1 cellular context compared by ENCODE assay signal in genomic region chr6:27250955-27251671, GRCh38.
A peak's percentile ranks its signal among the peaks of the same experiment; 100 is the strongest.
TF ChIP-seq lines count a peak whose summit lies in the region.

No MANE protein-coding gene starts in this region.

TF ChIP-seq in K562, 482 proteins besides CTCF, POLR2A, EP300 and RAD21 (continued from another document):
- TF ChIP-seq, protein P1, sequence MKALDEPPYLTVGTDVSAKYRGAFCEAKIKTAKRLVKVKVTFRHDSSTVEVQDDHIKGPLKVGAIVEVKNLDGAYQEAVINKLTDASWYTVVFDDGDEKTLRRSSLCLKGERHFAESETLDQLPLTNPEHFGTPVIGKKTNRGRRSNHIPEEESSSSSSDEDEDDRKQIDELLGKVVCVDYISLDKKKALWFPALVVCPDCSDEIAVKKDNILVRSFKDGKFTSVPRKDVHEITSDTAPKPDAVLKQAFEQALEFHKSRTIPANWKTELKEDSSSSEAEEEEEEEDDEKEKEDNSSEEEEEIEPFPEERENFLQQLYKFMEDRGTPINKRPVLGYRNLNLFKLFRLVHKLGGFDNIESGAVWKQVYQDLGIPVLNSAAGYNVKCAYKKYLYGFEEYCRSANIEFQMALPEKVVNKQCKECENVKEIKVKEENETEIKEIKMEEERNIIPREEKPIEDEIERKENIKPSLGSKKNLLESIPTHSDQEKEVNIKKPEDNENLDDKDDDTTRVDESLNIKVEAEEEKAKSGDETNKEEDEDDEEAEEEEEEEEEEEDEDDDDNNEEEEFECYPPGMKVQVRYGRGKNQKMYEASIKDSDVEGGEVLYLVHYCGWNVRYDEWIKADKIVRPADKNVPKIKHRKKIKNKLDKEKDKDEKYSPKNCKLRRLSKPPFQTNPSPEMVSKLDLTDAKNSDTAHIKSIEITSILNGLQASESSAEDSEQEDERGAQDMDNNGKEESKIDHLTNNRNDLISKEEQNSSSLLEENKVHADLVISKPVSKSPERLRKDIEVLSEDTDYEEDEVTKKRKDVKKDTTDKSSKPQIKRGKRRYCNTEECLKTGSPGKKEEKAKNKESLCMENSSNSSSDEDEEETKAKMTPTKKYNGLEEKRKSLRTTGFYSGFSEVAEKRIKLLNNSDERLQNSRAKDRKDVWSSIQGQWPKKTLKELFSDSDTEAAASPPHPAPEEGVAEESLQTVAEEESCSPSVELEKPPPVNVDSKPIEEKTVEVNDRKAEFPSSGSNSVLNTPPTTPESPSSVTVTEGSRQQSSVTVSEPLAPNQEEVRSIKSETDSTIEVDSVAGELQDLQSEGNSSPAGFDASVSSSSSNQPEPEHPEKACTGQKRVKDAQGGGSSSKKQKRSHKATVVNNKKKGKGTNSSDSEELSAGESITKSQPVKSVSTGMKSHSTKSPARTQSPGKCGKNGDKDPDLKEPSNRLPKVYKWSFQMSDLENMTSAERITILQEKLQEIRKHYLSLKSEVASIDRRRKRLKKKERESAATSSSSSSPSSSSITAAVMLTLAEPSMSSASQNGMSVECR (CRISPR knock-in tag; IDR thresholded peaks at IDR 0.05) = peak; percentile 61; the same call in 1 of the 2 replicates
- TF ChIP-seq VEZF1 (CRISPR knock-in tag; IDR thresholded peaks at IDR 0.05) (peak; percentile 89), PHF8 (IDR thresholded peaks at IDR 0.05; ENCODE audit: borderline replicate concordance, low read length) (peak; percentile 76), THRAP3 (IDR thresholded peaks at IDR 0.05; ENCODE audit: borderline replicate concordance) (no peak), ZNF140 (CRISPR knock-in tag; IDR thresholded peaks at IDR 0.05) (no peak), POLR2G (IDR thresholded peaks at IDR 0.05; ENCODE audit: low read depth, low read length) (peak; percentile 85), CHD4 (IDR thresholded peaks at IDR 0.05; ENCODE audit: insufficient read depth, insufficient replicate concordance, low read depth, low read length, poor library complexity, severe bottlenecking) (no peak), TGIF2 (CRISPR knock-in tag; IDR thresholded peaks at IDR 0.05) (no peak), SIRT6 (IDR thresholded peaks at IDR 0.05; ENCODE audit: low read depth, low read length) (no peak), EGR1 (conservative IDR thresholded peaks at IDR 0.05) (peak; percentile 52; the same call in 1 of the 2 replicates), SIX5 (IDR thresholded peaks at IDR 0.05; ENCODE audit: borderline replicate concordance in 1 of 2, insufficient read depth in 1 of 2, low read depth in 1 of 2, low read length in 2 of 2) (no peak), ZNF76 (CRISPR knock-in tag; IDR thresholded peaks at IDR 0.05; ENCODE audit: borderline replicate concordance) (no peak), PML (IDR thresholded peaks at IDR 0.05; ENCODE audit: low read length) (peak; percentile 60; the same call in 1 of the 2 replicates), MAZ (CRISPR knock-in tag; conservative IDR thresholded peaks at IDR 0.05 in 1 of 2, IDR thresholded peaks at IDR 0.05 in 1 of 2) (peak; percentile 11 to 74), KDM1A (IDR thresholded peaks at IDR 0.05) (peak in 1 of 2 experiments; percentile 41; a peak in 2 of 4 replicates), ZZZ3 (IDR thresholded peaks at IDR 0.05) (no peak), ZNF780A (CRISPR knock-in tag; IDR thresholded peaks at IDR 0.05) (no peak), ZSCAN29 (IDR thresholded peaks at IDR 0.05) (no peak), PRDM10 (IDR thresholded peaks at IDR 0.05; ENCODE audit: partially characterized antibody) (no peak), SMARCB1 (IDR thresholded peaks at IDR 0.05; ENCODE audit: insufficient read length, low read depth) (no peak), CHCHD3 (CRISPR knock-in tag; IDR thresholded peaks at IDR 0.05) (no peak), FOXJ2 (tag; IDR thresholded peaks at IDR 0.05) (no peak), PTBP1 (IDR thresholded peaks at IDR 0.05; ENCODE audit: low read depth, low read length) (no peak), EP400 (IDR thresholded peaks at IDR 0.05) (peak; percentile 96), DDX20 (tag; IDR thresholded peaks at IDR 0.05; ENCODE audit: low read depth) (no peak), ZNF232 (CRISPR knock-in tag; IDR thresholded peaks at IDR 0.05) (peak; percentile 74), MTA3 (IDR thresholded peaks at IDR 0.05; ENCODE audit: borderline replicate concordance) (peak; percentile 13; the same call in 1 of the 2 replicates), ZNF431 (CRISPR knock-in tag; IDR thresholded peaks at IDR 0.05) (no peak), HDAC2 (IDR thresholded peaks at IDR 0.05) (peak; percentile 88), DNMT1 (IDR thresholded peaks at IDR 0.05) (peak; percentile 67; the same call in 1 of the 2 replicates), EHMT2 (IDR thresholded peaks at IDR 0.05) (no peak), U2AF2 (optimal IDR thresholded peaks at IDR 0.05; ENCODE audit: low read depth, low read length) (no peak), MCM7 (IDR thresholded peaks at IDR 0.05) (no peak), IRF2 (CRISPR knock-in tag; IDR thresholded peaks at IDR 0.05) (no peak), ZNF384 (IDR thresholded peaks at IDR 0.05; ENCODE audit: low read depth, low read length) (no peak), SMAD1 (IDR thresholded peaks at IDR 0.05; ENCODE audit: low read depth, low read length, partially characterized antibody) (no peak)
- TF ChIP-seq, protein P2, sequence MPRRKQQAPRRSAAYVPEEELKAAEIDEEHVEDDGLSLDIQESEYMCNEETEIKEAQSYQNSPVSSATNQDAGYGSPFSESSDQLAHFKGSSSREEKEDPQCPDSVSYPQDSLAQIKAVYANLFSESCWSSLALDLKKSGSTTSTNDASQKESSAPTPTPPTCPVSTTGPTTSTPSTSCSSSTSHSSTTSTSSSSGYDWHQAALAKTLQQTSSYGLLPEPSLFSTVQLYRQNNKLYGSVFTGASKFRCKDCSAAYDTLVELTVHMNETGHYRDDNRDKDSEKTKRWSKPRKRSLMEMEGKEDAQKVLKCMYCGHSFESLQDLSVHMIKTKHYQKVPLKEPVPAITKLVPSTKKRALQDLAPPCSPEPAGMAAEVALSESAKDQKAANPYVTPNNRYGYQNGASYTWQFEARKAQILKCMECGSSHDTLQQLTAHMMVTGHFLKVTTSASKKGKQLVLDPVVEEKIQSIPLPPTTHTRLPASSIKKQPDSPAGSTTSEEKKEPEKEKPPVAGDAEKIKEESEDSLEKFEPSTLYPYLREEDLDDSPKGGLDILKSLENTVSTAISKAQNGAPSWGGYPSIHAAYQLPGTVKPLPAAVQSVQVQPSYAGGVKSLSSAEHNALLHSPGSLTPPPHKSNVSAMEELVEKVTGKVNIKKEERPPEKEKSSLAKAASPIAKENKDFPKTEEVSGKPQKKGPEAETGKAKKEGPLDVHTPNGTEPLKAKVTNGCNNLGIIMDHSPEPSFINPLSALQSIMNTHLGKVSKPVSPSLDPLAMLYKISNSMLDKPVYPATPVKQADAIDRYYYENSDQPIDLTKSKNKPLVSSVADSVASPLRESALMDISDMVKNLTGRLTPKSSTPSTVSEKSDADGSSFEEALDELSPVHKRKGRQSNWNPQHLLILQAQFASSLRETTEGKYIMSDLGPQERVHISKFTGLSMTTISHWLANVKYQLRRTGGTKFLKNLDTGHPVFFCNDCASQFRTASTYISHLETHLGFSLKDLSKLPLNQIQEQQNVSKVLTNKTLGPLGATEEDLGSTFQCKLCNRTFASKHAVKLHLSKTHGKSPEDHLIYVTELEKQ (CRISPR knock-in tag; IDR thresholded peaks at IDR 0.05) = no peak
- TF ChIP-seq, protein P3, sequence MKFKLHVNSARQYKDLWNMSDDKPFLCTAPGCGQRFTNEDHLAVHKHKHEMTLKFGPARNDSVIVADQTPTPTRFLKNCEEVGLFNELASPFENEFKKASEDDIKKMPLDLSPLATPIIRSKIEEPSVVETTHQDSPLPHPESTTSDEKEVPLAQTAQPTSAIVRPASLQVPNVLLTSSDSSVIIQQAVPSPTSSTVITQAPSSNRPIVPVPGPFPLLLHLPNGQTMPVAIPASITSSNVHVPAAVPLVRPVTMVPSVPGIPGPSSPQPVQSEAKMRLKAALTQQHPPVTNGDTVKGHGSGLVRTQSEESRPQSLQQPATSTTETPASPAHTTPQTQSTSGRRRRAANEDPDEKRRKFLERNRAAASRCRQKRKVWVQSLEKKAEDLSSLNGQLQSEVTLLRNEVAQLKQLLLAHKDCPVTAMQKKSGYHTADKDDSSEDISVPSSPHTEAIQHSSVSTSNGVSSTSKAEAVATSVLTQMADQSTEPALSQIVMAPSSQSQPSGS (CRISPR knock-in tag; IDR thresholded peaks at IDR 0.05) = no peak
- TF ChIP-seq, protein P4, sequence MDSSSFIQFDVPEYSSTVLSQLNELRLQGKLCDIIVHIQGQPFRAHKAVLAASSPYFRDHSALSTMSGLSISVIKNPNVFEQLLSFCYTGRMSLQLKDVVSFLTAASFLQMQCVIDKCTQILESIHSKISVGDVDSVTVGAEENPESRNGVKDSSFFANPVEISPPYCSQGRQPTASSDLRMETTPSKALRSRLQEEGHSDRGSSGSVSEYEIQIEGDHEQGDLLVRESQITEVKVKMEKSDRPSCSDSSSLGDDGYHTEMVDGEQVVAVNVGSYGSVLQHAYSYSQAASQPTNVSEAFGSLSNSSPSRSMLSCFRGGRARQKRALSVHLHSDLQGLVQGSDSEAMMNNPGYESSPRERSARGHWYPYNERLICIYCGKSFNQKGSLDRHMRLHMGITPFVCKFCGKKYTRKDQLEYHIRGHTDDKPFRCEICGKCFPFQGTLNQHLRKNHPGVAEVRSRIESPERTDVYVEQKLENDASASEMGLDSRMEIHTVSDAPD (CRISPR knock-in tag; IDR thresholded peaks at IDR 0.05) = no peak
- TF ChIP-seq, protein P5, sequence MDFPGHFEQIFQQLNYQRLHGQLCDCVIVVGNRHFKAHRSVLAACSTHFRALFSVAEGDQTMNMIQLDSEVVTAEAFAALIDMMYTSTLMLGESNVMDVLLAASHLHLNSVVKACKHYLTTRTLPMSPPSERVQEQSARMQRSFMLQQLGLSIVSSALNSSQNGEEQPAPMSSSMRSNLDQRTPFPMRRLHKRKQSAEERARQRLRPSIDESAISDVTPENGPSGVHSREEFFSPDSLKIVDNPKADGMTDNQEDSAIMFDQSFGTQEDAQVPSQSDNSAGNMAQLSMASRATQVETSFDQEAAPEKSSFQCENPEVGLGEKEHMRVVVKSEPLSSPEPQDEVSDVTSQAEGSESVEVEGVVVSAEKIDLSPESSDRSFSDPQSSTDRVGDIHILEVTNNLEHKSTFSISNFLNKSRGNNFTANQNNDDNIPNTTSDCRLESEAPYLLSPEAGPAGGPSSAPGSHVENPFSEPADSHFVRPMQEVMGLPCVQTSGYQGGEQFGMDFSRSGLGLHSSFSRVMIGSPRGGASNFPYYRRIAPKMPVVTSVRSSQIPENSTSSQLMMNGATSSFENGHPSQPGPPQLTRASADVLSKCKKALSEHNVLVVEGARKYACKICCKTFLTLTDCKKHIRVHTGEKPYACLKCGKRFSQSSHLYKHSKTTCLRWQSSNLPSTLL (IDR thresholded peaks at IDR 0.05) = peak; percentile 90
